ENCODE assay signal across 22 cellular contexts in genomic region chr2:54626884-54627283, GRCh38.
DNase-seq lines count a peak whose midpoint lies in the region; ATAC-seq, FAIRE-seq and TF ChIP-seq lines count a peak whose summit lies in the region.
"Had no signal": no experiment of that assay in that cellular context is flagged by ENCODE, and none has a peak within 500 bp of the region (broad histone marks: within the 10 kb centered on the region; RNA-seq: fewer than 3 reads in every experiment).

No MANE protein-coding gene starts in this region.

- H3K4me3 Mint-ChIP-seq in naive thymus-derived CD8-positive, alpha-beta T cell = no peak overlapping the region
- H3K4me3 Mint-ChIP-seq: CD8-positive, alpha-beta memory T cell; endodermal cell had no signal

- H3K27me3 ChIP-seq in right atrium auricular region = no peaks in the 10 kb centered on the region
- no peaks in the 10 kb centered on the region for H3K27me3 ChIP-seq in brain microvascular endothelial cell (replicated peaks)
- H3K27me3 ChIP-seq in upper lobe of right lung = no peaks in the 10 kb centered on the region
- no peaks in the 10 kb centered on the region for H3K27me3 ChIP-seq in left lung
- H3K27me3 ChIP-seq: colonic mucosa, pancreas, transverse colon had no signal

- H3K9me3 Mint-ChIP-seq in naive thymus-derived CD8-positive, alpha-beta T cell = no peaks in the 10 kb centered on the region
- H3K9me3 Mint-ChIP-seq: endodermal cell had no signal

- H3K4me3 ChIP-seq in right atrium auricular region (no peak overlapping the region), brain microvascular endothelial cell (ENCODE audit: low read depth, low read length) (no peak overlapping the region), upper lobe of right lung (no peak overlapping the region), left lung (no peak overlapping the region)
- H3K4me3 ChIP-seq: colonic mucosa, HAP-1, pancreas, transverse colon had no signal

- H3K36me3 ChIP-seq in right atrium auricular region (peaks cover 98% of the 10 kb centered on the region), brain microvascular endothelial cell (replicated peaks) (peaks cover 96% of the 10 kb centered on the region), upper lobe of right lung (peaks cover 98% of the 10 kb centered on the region), left lung (peaks cover 5 to 98% of the 10 kb centered on the region in 2 donors)

- DNase-seq in right atrium auricular region (ENCODE audit: low spot score) = no peak
- no peak for DNase-seq in Right ventricle myocardium inferior (ENCODE audit: missing footprints)
- no peak for DNase-seq in brain microvascular endothelial cell
- DNase-seq in naive thymus-derived CD8-positive, alpha-beta T cell = no peak
- no peak for DNase-seq in upper lobe of right lung
- DNase-seq in left lung = no peak
- no peak for DNase-seq in GM12891 (ENCODE audit: insufficient read length, low spot score)
- no peak for DNase-seq in RKO (ENCODE audit: low spot score)
- DNase-seq: activated CD4-positive, alpha-beta T cell treated with anti-CD3 and anti-CD28 coated beads for 4 hours; activated CD8-positive, alpha-beta memory T cell treated with anti-CD3 and anti-CD28 coated beads, Interleukin-2, amount 50 U/mL, for 48 hours; CD8-positive, alpha-beta memory T cell; colonic mucosa; DMS79 treated with DMSO at 0.1 percent for 48 hours; endodermal cell; NCI-H1048; NCI-H187 treated with DMSO at 0.1 percent for 48 hours; NCI-H2227 treated with DMSO at 0.1 percent for 48 hours; pancreas; SHP77 treated with DMSO at 0.1 percent for 48 hours; stimulated activated naive CD8-positive, alpha-beta T cell treated with anti-CD3 and anti-CD28 coated beads, Interleukin-15, Interleukin-2, amounts not matched to agents 100 U/mL and 50 U/mL, for 24 hours; transverse colon had no signal

- intact Hi-C loops in Right ventricle myocardium inferior (cut with DNase I) (no loop called here), upper lobe of right lung (cut with DNase I) (no loop called here), left lung (cut with DNase I) (no loop called here)

- H3K9me3 ChIP-seq in right atrium auricular region = no peaks in the 10 kb centered on the region
- no peaks in the 10 kb centered on the region for H3K9me3 ChIP-seq in upper lobe of right lung
- H3K9me3 ChIP-seq in left lung = no peaks in the 10 kb centered on the region
- H3K9me3 ChIP-seq: colonic mucosa, HAP-1, pancreas, transverse colon had no signal

- peak overlapping the region; percentile 18 to 45 for H3K27ac ChIP-seq in right atrium auricular region
- peak overlapping the region; percentile 71 for H3K27ac ChIP-seq in brain microvascular endothelial cell
- peak overlapping the region; percentile 42 for H3K27ac ChIP-seq in upper lobe of right lung
- peak overlapping the region in 1 of 2 donors; percentile 64 for H3K27ac ChIP-seq in left lung
- H3K27ac ChIP-seq: colonic mucosa, transverse colon had no signal

- ATAC-seq in Right ventricle myocardium inferior (no peak), upper lobe of right lung (peak; percentile 8), left lung (no peak)
- ATAC-seq in naive thymus-derived CD8-positive, alpha-beta T cell = no peak
- ATAC-seq: pancreas; stimulated activated naive CD8-positive, alpha-beta T cell treated with anti-CD3 and anti-CD28 coated beads, Interleukin-15, Interleukin-2, amounts not matched to agents 100 U/mL and 50 U/mL, for 24 hours had no signal

- TF ChIP-seq CTCF in right atrium auricular region (IDR thresholded peaks at IDR 0.05) = no peak
- no peak for TF ChIP-seq CTCF in brain microvascular endothelial cell (IDR thresholded peaks at IDR 0.05; ENCODE audit: low read depth, low read length, missing control alignments)
- TF ChIP-seq CTCF in upper lobe of right lung (IDR thresholded peaks at IDR 0.05) = no peak
- TF ChIP-seq CTCF in left lung (IDR thresholded peaks at IDR 0.05) = no peak

- peaks cover 0 to 10% (median 3%) of the 10 kb centered on the region in 4 donors for H3K4me1 Mint-ChIP-seq in naive thymus-derived CD8-positive, alpha-beta T cell
- H3K4me1 Mint-ChIP-seq: endodermal cell had no signal

- TF ChIP-seq POLR2A in GM12891 (IDR thresholded peaks at IDR 0.05; ENCODE audit: low read depth, low read length) = no peak

- peaks cover 11 to 100% (median 44%) of the 10 kb centered on the region in 3 donors for H3K36me3 Mint-ChIP-seq in naive thymus-derived CD8-positive, alpha-beta T cell

- in situ Hi-C loops in brain microvascular endothelial cell (cut with HindIII; ENCODE audit: low pct_ligation_motif_present, low sequenced_read_pairs) = no loop called here

- POLR2A ChIA-PET in naive thymus-derived CD8-positive, alpha-beta T cell (lab: Charles Lee) = no interaction called here

- peak overlapping the region in 7 of 10 donors; percentile 9 to 77 (median 48) for H3K27ac Mint-ChIP-seq in naive thymus-derived CD8-positive, alpha-beta T cell
- H3K27ac Mint-ChIP-seq: endodermal cell had no signal

- no peak for FAIRE-seq in GM12891 (lab: Jason Lieb, UNC)
- FAIRE-seq: pancreas had no signal

- peaks cover 0 to 52% of the 10 kb centered on the region in 2 donors for H3K4me1 ChIP-seq in right atrium auricular region
- peaks cover 24% of the 10 kb centered on the region for H3K4me1 ChIP-seq in upper lobe of right lung
- H3K4me1 ChIP-seq in left lung = peaks cover 5 to 23% of the 10 kb centered on the region in 2 donors
- H3K4me1 ChIP-seq: colonic mucosa, HAP-1 had no signal

- H3K27me3 Mint-ChIP-seq in naive thymus-derived CD8-positive, alpha-beta T cell = no peaks in the 10 kb centered on the region
- H3K27me3 Mint-ChIP-seq: CD8-positive, alpha-beta memory T cell had no signal

TF ChIP-seq in GM12891, 5 proteins besides CTCF, POLR2A, EP300 and RAD21:
- TF ChIP-seq PAX5 (IDR thresholded peaks at IDR 0.05; ENCODE audit: insufficient read depth, low read length, severe bottlenecking) = no peak
- TF ChIP-seq POU2F2 (IDR thresholded peaks at IDR 0.05; ENCODE audit: low read depth, low read length) = no peak
- TF ChIP-seq POLR2AphosphoS5 (IDR thresholded peaks at IDR 0.05; ENCODE audit: low read depth, low read length) = no peak
- no peak for TF ChIP-seq SPI1 (IDR thresholded peaks at IDR 0.05; ENCODE audit: low read depth, low read length)
- TF ChIP-seq TAF1 (IDR thresholded peaks at IDR 0.05; ENCODE audit: low read depth, low read length) = no peak
